ENCODE assay signal across 1 cellular context in genomic region chr16:27405546-27406451, GRCh38.
A peak's percentile ranks its signal among the peaks of the same experiment; 100 is the strongest.
TF ChIP-seq lines count a peak whose summit lies in the region.

No MANE protein-coding gene starts in this region.

TF ChIP-seq in GM12878, 131 proteins besides CTCF, POLR2A, EP300 and RAD21 (continued from another document and continues in another):
- TF ChIP-seq, protein P1, sequence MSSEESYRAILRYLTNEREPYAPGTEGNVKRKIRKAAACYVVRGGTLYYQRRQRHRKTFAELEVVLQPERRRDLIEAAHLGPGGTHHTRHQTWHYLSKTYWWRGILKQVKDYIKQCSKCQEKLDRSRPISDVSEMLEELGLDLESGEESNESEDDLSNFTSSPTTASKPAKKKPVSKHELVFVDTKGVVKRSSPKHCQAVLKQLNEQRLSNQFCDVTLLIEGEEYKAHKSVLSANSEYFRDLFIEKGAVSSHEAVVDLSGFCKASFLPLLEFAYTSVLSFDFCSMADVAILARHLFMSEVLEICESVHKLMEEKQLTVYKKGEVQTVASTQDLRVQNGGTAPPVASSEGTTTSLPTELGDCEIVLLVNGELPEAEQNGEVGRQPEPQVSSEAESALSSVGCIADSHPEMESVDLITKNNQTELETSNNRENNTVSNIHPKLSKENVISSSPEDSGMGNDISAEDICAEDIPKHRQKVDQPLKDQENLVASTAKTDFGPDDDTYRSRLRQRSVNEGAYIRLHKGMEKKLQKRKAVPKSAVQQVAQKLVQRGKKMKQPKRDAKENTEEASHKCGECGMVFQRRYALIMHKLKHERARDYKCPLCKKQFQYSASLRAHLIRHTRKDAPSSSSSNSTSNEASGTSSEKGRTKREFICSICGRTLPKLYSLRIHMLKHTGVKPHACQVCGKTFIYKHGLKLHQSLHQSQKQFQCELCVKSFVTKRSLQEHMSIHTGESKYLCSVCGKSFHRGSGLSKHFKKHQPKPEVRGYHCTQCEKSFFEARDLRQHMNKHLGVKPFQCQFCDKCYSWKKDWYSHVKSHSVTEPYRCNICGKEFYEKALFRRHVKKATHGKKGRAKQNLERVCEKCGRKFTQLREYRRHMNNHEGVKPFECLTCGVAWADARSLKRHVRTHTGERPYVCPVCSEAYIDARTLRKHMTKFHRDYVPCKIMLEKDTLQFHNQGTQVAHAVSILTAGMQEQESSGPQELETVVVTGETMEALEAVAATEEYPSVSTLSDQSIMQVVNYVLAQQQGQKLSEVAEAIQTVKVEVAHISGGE (CRISPR knock-in tag; IDR thresholded peaks at IDR 0.05), result no peak
- peak; percentile 89 for TF ChIP-seq MEF2B (IDR thresholded peaks at IDR 0.05; ENCODE audit: partially characterized antibody, poor library complexity, severe bottlenecking)
- TF ChIP-seq, protein P2, sequence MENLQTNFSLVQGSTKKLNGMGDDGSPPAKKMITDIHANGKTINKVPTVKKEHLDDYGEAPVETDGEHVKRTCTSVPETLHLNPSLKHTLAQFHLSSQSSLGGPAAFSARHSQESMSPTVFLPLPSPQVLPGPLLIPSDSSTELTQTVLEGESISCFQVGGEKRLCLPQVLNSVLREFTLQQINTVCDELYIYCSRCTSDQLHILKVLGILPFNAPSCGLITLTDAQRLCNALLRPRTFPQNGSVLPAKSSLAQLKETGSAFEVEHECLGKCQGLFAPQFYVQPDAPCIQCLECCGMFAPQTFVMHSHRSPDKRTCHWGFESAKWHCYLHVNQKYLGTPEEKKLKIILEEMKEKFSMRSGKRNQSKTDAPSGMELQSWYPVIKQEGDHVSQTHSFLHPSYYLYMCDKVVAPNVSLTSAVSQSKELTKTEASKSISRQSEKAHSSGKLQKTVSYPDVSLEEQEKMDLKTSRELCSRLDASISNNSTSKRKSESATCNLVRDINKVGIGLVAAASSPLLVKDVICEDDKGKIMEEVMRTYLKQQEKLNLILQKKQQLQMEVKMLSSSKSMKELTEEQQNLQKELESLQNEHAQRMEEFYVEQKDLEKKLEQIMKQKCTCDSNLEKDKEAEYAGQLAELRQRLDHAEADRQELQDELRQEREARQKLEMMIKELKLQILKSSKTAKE (IDR thresholded peaks at IDR 0.05; ENCODE audit: low read depth, poor library complexity, severe bottlenecking), result peak; percentile 40
- TF ChIP-seq NR2C1 (IDR thresholded peaks at IDR 0.05), result no peak
- TF ChIP-seq MXI1 (IDR thresholded peaks at IDR 0.05; ENCODE audit: low read depth, low read length), result no peak
- TF ChIP-seq RCOR1 (conservative IDR thresholded peaks at IDR 0.05; ENCODE audit: low read depth, low read length), result 0 out of 2 replicates have a peak, but pooled peaks have one; percentile 44
- TF ChIP-seq YBX1 (IDR thresholded peaks at IDR 0.05), result no peak
- TF ChIP-seq BCL11A (IDR thresholded peaks at IDR 0.05; ENCODE audit: low read depth, low read length), result peak; percentile 95
- peak in 1 of 2 experiments; percentile 78; a peak in 2 of 4 replicates for TF ChIP-seq ETV6 (conservative IDR thresholded peaks at IDR 0.05 in 1 of 2, IDR thresholded peaks at IDR 0.05 in 1 of 2; ENCODE audit: borderline replicate concordance in 1 of 2, low read depth in 1 of 2)
- TF ChIP-seq DPF2 (IDR thresholded peaks at IDR 0.05), result peak; percentile 95
- no peak for TF ChIP-seq ZBTB4 (CRISPR knock-in tag; IDR thresholded peaks at IDR 0.05)
- TF ChIP-seq NKRF (conservative IDR thresholded peaks at IDR 0.05), result no peak
- no peak for TF ChIP-seq ASH2L (IDR thresholded peaks at IDR 0.05; ENCODE audit: borderline replicate concordance, low read depth)
- TF ChIP-seq CREB1 (IDR thresholded peaks at IDR 0.05; ENCODE audit: low read depth), result no peak
- peak; percentile 20 for TF ChIP-seq SIX5 (IDR thresholded peaks at IDR 0.05; ENCODE audit: low read depth, low read length, severe bottlenecking)
- TF ChIP-seq SIN3A (IDR thresholded peaks at IDR 0.05; ENCODE audit: low read depth, low read length), result no peak
- peak; percentile 89 for TF ChIP-seq PAX5 (IDR thresholded peaks at IDR 0.05; ENCODE audit: borderline replicate concordance, low read depth, low read length)
- no peak for TF ChIP-seq BRCA1 (IDR thresholded peaks at IDR 0.05; ENCODE audit: low read depth, low read length)
- peak; percentile 94 for TF ChIP-seq BCL3 (IDR thresholded peaks at IDR 0.05; ENCODE audit: borderline replicate concordance, insufficient read depth, low read depth, low read length, poor library complexity, severe bottlenecking)
- no peak for TF ChIP-seq ESRRA (IDR thresholded peaks at IDR 0.05; ENCODE audit: low read length)
- no peak for TF ChIP-seq FOS (IDR thresholded peaks at IDR 0.05; ENCODE audit: borderline replicate concordance, extremely low read depth, insufficient read length)
- TF ChIP-seq RBBP5 (conservative IDR thresholded peaks at IDR 0.05), result no peak
- no peak for TF ChIP-seq NFXL1 (IDR thresholded peaks at IDR 0.05; ENCODE audit: borderline replicate concordance)
- no peak for TF ChIP-seq CEBPB (IDR thresholded peaks at IDR 0.05; ENCODE audit: borderline replicate concordance in 1 of 2, low read depth in 2 of 2, low read length in 2 of 2)
- no peak for TF ChIP-seq ZBTB40 (IDR thresholded peaks at IDR 0.05; ENCODE audit: borderline replicate concordance)
- peak; percentile 94 for TF ChIP-seq TCF12 (IDR thresholded peaks at IDR 0.05; ENCODE audit: low read depth, low read length)
- TF ChIP-seq TARDBP (IDR thresholded peaks at IDR 0.05; ENCODE audit: borderline replicate concordance), result peak; percentile 77; the same call in 1 of the 2 replicates
- TF ChIP-seq POU2F2 (IDR thresholded peaks at IDR 0.05; ENCODE audit: borderline replicate concordance, low read depth, low read length), result peak; percentile 85
- no peak for TF ChIP-seq CEBPZ (IDR thresholded peaks at IDR 0.05; ENCODE audit: low read depth, low read length)
- peak; percentile 75 for TF ChIP-seq GATAD2B (conservative IDR thresholded peaks at IDR 0.05; ENCODE audit: low read depth)
- TF ChIP-seq, protein P3, sequence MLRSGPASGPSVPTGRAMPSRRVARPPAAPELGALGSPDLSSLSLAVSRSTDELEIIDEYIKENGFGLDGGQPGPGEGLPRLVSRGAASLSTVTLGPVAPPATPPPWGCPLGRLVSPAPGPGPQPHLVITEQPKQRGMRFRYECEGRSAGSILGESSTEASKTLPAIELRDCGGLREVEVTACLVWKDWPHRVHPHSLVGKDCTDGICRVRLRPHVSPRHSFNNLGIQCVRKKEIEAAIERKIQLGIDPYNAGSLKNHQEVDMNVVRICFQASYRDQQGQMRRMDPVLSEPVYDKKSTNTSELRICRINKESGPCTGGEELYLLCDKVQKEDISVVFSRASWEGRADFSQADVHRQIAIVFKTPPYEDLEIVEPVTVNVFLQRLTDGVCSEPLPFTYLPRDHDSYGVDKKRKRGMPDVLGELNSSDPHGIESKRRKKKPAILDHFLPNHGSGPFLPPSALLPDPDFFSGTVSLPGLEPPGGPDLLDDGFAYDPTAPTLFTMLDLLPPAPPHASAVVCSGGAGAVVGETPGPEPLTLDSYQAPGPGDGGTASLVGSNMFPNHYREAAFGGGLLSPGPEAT (IDR thresholded peaks at IDR 0.05; ENCODE audit: low read depth), result peak; percentile 82
